In genomic region chr6:33315753-33316602, GRCh38 we compare ENCODE assay signal across 10 cellular contexts. TPM values are rescaled to one million over a fixed set of nuclear protein-coding genes. Genes with fewer than 3 reads are reported as not detected.
DNase-seq lines count a peak whose midpoint lies in the region; ATAC-seq and TF ChIP-seq lines count a peak whose summit lies in the region.
"Had no signal": no experiment of that assay in that cellular context is flagged by ENCODE, and none has a peak within 500 bp of the region (broad histone marks: within the 10 kb centered on the region; RNA-seq: fewer than 3 reads in every experiment).

No MANE protein-coding gene starts in this region.

- no peaks in the 10 kb centered on the region for H3K27me3 Mint-ChIP-seq in activated naive CD8-positive, alpha-beta T cell
- no peaks in the 10 kb centered on the region for H3K27me3 Mint-ChIP-seq in natural killer cell (ENCODE audit: low read depth in 2 of 2)

- WGBS in upper lobe of left lung, 2 donors: 87 to 92% methylated on average over 9 to 17 of the region's 17 CpGs

- H3K4me3 Mint-ChIP-seq in activated naive CD8-positive, alpha-beta T cell: peak overlapping the region; percentile 97
- peak overlapping the region; percentile 97 for H3K4me3 Mint-ChIP-seq in natural killer cell

- intact Hi-C loops in left ventricle myocardium inferior (cut with micrococcal nuclease) (no loop called here), Right ventricle myocardium superior (cut with DNase I) (no loop called here), natural killer cell (cut with micrococcal nuclease) (no loop called here)

- H3K27ac ChIP-seq in left ventricle myocardium inferior (replicated peaks) (peak overlapping the region; percentile 92), upper lobe of left lung (peak overlapping the region; percentile 85 to 98 (median 96))

- POLR2A ChIA-PET in HEK293T (lab: Yijun Ruan, JAX): interaction anchor here (1.0 to 5.0 kb wide), 2 partner anchors 18 to 44 kb away, joined by 3 to 42 read pairs; partner anchors contain the start of genes RGL2, RPS18 and VPS52

- H3K27ac Mint-ChIP-seq in activated naive CD8-positive, alpha-beta T cell: peak overlapping the region; percentile 46
- peak overlapping the region; percentile 98 to 99 for H3K27ac Mint-ChIP-seq in natural killer cell

- TF ChIP-seq POLR2A in upper lobe of left lung (IDR thresholded peaks at IDR 0.05): no peak

- CTCF ChIA-PET in HEK293T (lab: Yijun Ruan, JAX): no interaction called here

- TF ChIP-seq CTCF in left ventricle myocardium inferior (IDR thresholded peaks at IDR 0.05; ENCODE audit: borderline replicate concordance): no peak
- no peak for TF ChIP-seq CTCF in natural killer cell (IDR thresholded peaks at IDR 0.05)
- no peak for TF ChIP-seq CTCF in upper lobe of left lung (IDR thresholded peaks at IDR 0.05)

- H3K36me3 ChIP-seq in left ventricle myocardium inferior: peaks cover 29% of the 10 kb centered on the region
- H3K36me3 ChIP-seq in upper lobe of left lung: peaks cover 7 to 39% (median 31%) of the 10 kb centered on the region in 4 donors

- H3K9me3 Mint-ChIP-seq in activated naive CD8-positive, alpha-beta T cell (ENCODE audit: low read depth): no peaks in the 10 kb centered on the region
- H3K9me3 Mint-ChIP-seq in natural killer cell: no peaks in the 10 kb centered on the region

- no peak for DNase-seq in left ventricle myocardium inferior
- no peak for DNase-seq in Right ventricle myocardium superior
- DNase-seq in natural killer cell: no peak
- DNase-seq in upper lobe of left lung: no peak
- DNase-seq in COR-L47 (lab: John Stamatoyannopoulos, UW): no peak
- no peak for DNase-seq in NCI-H526 (lab: John Stamatoyannopoulos, UW)
- DNase-seq in HEK293T (ENCODE audit: extremely low spot score): no peak
- DNase-seq: KG1; stimulated activated CD4-positive, alpha-beta T cell treated with anti-CD3 and anti-CD28 coated beads, Interleukin-12 subunit alpha, Interleukin-12 subunit beta, amount 100 ng/mL, for 4 hours had no signal

- H3K4me3 ChIP-seq in left ventricle myocardium inferior (no peak overlapping the region), upper lobe of left lung (no peak overlapping the region)

- H3K4me1 ChIP-seq in left ventricle myocardium inferior: peaks cover 95% of the 10 kb centered on the region
- peaks cover 55 to 73% (median 66%) of the 10 kb centered on the region in 4 donors for H3K4me1 ChIP-seq in upper lobe of left lung

- H3K9me3 ChIP-seq in left ventricle myocardium inferior (replicated peaks): no peaks in the 10 kb centered on the region
- no peaks in the 10 kb centered on the region for H3K9me3 ChIP-seq in upper lobe of left lung

- H3K4me1 Mint-ChIP-seq in activated naive CD8-positive, alpha-beta T cell (ENCODE audit: low read depth): peaks cover 67% of the 10 kb centered on the region
- H3K4me1 Mint-ChIP-seq in natural killer cell: peaks cover 57 to 91% of the 10 kb centered on the region in 2 donors

- H3K27me3 ChIP-seq in left ventricle myocardium inferior (ENCODE audit: low read depth): no peaks in the 10 kb centered on the region
- H3K27me3 ChIP-seq in upper lobe of left lung: no peaks in the 10 kb centered on the region

- no peak for TF ChIP-seq EP300 in upper lobe of left lung (IDR thresholded peaks at IDR 0.05)

- peaks cover 3% of the 10 kb centered on the region for H3K36me3 Mint-ChIP-seq in activated naive CD8-positive, alpha-beta T cell
- peaks cover 25% of the 10 kb centered on the region for H3K36me3 Mint-ChIP-seq in natural killer cell

- ATAC-seq in Right ventricle myocardium superior (ENCODE audit: poor library complexity) (no peak), natural killer cell (no peak), upper lobe of left lung (ENCODE audit: low FRiP score in 2 of 2) (no peak)

TF ChIP-seq in HEK293T, 16 proteins besides CTCF, POLR2A, EP300 and RAD21:
- TF ChIP-seq NFRKB (IDR thresholded peaks at IDR 0.05) (no peak), SUZ12 (IDR thresholded peaks at IDR 0.05) (no peak), TARDBP (IDR thresholded peaks at IDR 0.05) (no peak), FOXA1 (IDR thresholded peaks at IDR 0.05) (no peak), ELF4 (IDR thresholded peaks at IDR 0.05) (no peak), L3MBTL2 (conservative IDR thresholded peaks at IDR 0.05) (no peak), CTBP1 (IDR thresholded peaks at IDR 0.05; ENCODE audit: borderline replicate concordance) (no peak), HDGF (IDR thresholded peaks at IDR 0.05; ENCODE audit: borderline replicate concordance) (no peak), ZNF384 (IDR thresholded peaks at IDR 0.05) (no peak), ARNT (IDR thresholded peaks at IDR 0.05) (no peak), FOXK2 (IDR thresholded peaks at IDR 0.05) (no peak), FOXM1 (IDR thresholded peaks at IDR 0.05; ENCODE audit: borderline replicate concordance) (no peak), PKNOX1 (IDR thresholded peaks at IDR 0.05) (no peak)

RNA-seq across cellular contexts. Expression of gene ZBTB22, which starts 1.6 kb away (rescaled TPM):
- total RNA-seq in left ventricle myocardium inferior (13.3 TPM), Right ventricle myocardium superior (11.6 TPM), natural killer cell (10 to 100 TPM; 20.4 to 34.0 (median 25.9) TPM), upper lobe of left lung (10 to 100 TPM; 24.2 to 32.5 (median 28.2) TPM)

RNA-seq across cellular contexts. Expression of gene TAPBP, which starts 2.1 kb away (rescaled TPM):
- total RNA-seq in left ventricle myocardium inferior (92.3 TPM), Right ventricle myocardium superior (78.2 TPM), natural killer cell (100 to 1,000 TPM; 404 to 457 (median 446) TPM), upper lobe of left lung (100 to 1,000 TPM; 131 to 310 (median 221) TPM)

RNA-seq across cellular contexts. Expression of gene DAXX, which starts 6.8 kb away (rescaled TPM):
- total RNA-seq in left ventricle myocardium inferior (17.7 TPM), Right ventricle myocardium superior (18.2 TPM), natural killer cell (10 to 100 TPM; 50.7 to 76.7 (median 51.6) TPM), upper lobe of left lung (10 to 100 TPM; 29.3 to 57.6 (median 43.5) TPM)

RNA-seq across cellular contexts. Expression of gene RGL2, which starts 17.2 kb away (rescaled TPM):
- total RNA-seq in left ventricle myocardium inferior (59.4 TPM), Right ventricle myocardium superior (60.5 TPM), natural killer cell (10 to 100 TPM; 80.7 to 91.4 (median 84.9) TPM), upper lobe of left lung (100 to 1,000 TPM in 2 of 6 donors, 10 to 100 TPM in 4; 56.5 to 149 (median 77.9) TPM)

RNA-seq across cellular contexts. Expression of gene PFDN6, which starts 26.6 kb away (rescaled TPM):
- 47.8 TPM for total RNA-seq in left ventricle myocardium inferior
- total RNA-seq in Right ventricle myocardium superior: 44.4 TPM
- total RNA-seq in natural killer cell: 10 to 100 TPM; 19.2 to 26.5 (median 22.7) TPM
- total RNA-seq in upper lobe of left lung: 10 to 100 TPM; 13.8 to 42.9 (median 30.7) TPM
